In genomic region chr15:64379216-64379960, GRCh38 we compare ENCODE assay signal across 8 cellular contexts. TPM values are rescaled to one million over a fixed set of nuclear protein-coding genes. Genes with fewer than 3 reads are reported as not detected.
DNase-seq lines count a peak whose midpoint lies in the region; ATAC-seq lines count a peak whose summit lies in the region.

No MANE protein-coding gene starts in this region.

- peak overlapping the region; percentile 59 for H3K27ac Mint-ChIP-seq in activated CD8-positive, alpha-beta memory T cell treated with anti-CD3 and anti-CD28 coated beads, Interleukin-2, amount 10 ng/mL, durations not matched to agents 7 days and 5 days
- no peak overlapping the region for H3K27ac Mint-ChIP-seq in central memory CD8-positive, alpha-beta T cell (ENCODE audit: low read depth)

- H3K4me1 Mint-ChIP-seq in activated CD8-positive, alpha-beta memory T cell treated with anti-CD3 and anti-CD28 coated beads, Interleukin-2, amount 10 ng/mL, durations not matched to agents 7 days and 5 days: peaks cover 30% of the 10 kb centered on the region
- peaks cover 20% of the 10 kb centered on the region for H3K4me1 Mint-ChIP-seq in central memory CD8-positive, alpha-beta T cell

- peak overlapping the region; percentile 90 for H3K4me3 Mint-ChIP-seq in activated CD8-positive, alpha-beta memory T cell treated with anti-CD3 and anti-CD28 coated beads, Interleukin-2, amount 10 ng/mL, durations not matched to agents 7 days and 5 days
- peak overlapping the region; percentile 83 for H3K4me3 Mint-ChIP-seq in central memory CD8-positive, alpha-beta T cell

- H3K27me3 Mint-ChIP-seq in activated CD8-positive, alpha-beta memory T cell treated with anti-CD3 and anti-CD28 coated beads, Interleukin-2, amount 10 ng/mL, durations not matched to agents 7 days and 5 days: no peaks in the 10 kb centered on the region
- H3K27me3 Mint-ChIP-seq in central memory CD8-positive, alpha-beta T cell: no peaks in the 10 kb centered on the region

- no peak for ATAC-seq in activated CD8-positive, alpha-beta memory T cell treated with anti-CD3 and anti-CD28 coated beads, Interleukin-2, amount 10 ng/mL, durations not matched to agents 7 days and 5 days
- ATAC-seq in central memory CD8-positive, alpha-beta T cell (replicated peaks; ENCODE audit: extremely low read depth, poor library complexity, severe bottlenecking): no peak

- H3K9me3 Mint-ChIP-seq in activated CD8-positive, alpha-beta memory T cell treated with anti-CD3 and anti-CD28 coated beads, Interleukin-2, amount 10 ng/mL, durations not matched to agents 7 days and 5 days (ENCODE audit: low read depth): no peaks in the 10 kb centered on the region
- no peaks in the 10 kb centered on the region for H3K9me3 Mint-ChIP-seq in central memory CD8-positive, alpha-beta T cell

- no peak for DNase-seq in activated CD8-positive, alpha-beta memory T cell treated with anti-CD3 and anti-CD28 coated beads, Interleukin-2, amount 10 ng/mL, durations not matched to agents 7 days and 5 days
- no peak for DNase-seq in activated CD8-positive, alpha-beta memory T cell treated with anti-CD3 and anti-CD28 coated beads, Interleukin-2, amount 50 U/mL, for 4 hours
- DNase-seq in NCI-H69 (lab: John Stamatoyannopoulos, UW): peak; percentile 71
- no peak for DNase-seq in central memory CD8-positive, alpha-beta T cell (ENCODE audit: low spot score in 2 of 2)
- DNase-seq in skeletal muscle cell (ENCODE audit: low read depth): no peak
- no peak for DNase-seq in KG1 (lab: John Stamatoyannopoulos, UW)
- DNase-seq in OCI-M2 (lab: John Stamatoyannopoulos, UW; ENCODE audit: unreplicated experiment): no peak
- DNase-seq in GOT3 (lab: John Stamatoyannopoulos, UW): no peak

- H3K36me3 Mint-ChIP-seq in activated CD8-positive, alpha-beta memory T cell treated with anti-CD3 and anti-CD28 coated beads, Interleukin-2, amount 10 ng/mL, durations not matched to agents 7 days and 5 days: peaks cover 32% of the 10 kb centered on the region
- peaks cover 8% of the 10 kb centered on the region for H3K36me3 Mint-ChIP-seq in central memory CD8-positive, alpha-beta T cell (ENCODE audit: insufficient read depth)

- peak overlapping the region; percentile 5 for H3K4me3 ChIP-seq in skeletal muscle cell (ENCODE audit: low read depth, low read length)

- CTCF ChIA-PET in activated CD8-positive, alpha-beta memory T cell treated with anti-CD3 and anti-CD28 coated beads, Interleukin-2, amount 10 ng/mL, durations not matched to agents 7 days and 5 days (lab: Charles Lee): interaction anchor here (0.9 to 1.2 kb wide), 2 partner anchors 10 to 19 kb away, joined by 3 read pairs; no protein-coding TSS in a partner anchor

RNA-seq across cellular contexts. Expression of gene PCLAF, which starts 1.9 kb away (rescaled TPM):
- 100 to 1,000 TPM; 138 to 139 TPM for total RNA-seq in activated CD8-positive, alpha-beta memory T cell treated with anti-CD3 and anti-CD28 coated beads, Interleukin-2, amount 10 ng/mL, durations not matched to agents 7 days and 5 days

RNA-seq across cellular contexts. Expression of gene TRIP4, which starts 8.2 kb away (rescaled TPM):
- total RNA-seq in activated CD8-positive, alpha-beta memory T cell treated with anti-CD3 and anti-CD28 coated beads, Interleukin-2, amount 10 ng/mL, durations not matched to agents 7 days and 5 days: 10 to 100 TPM; 19.5 to 19.8 TPM

RNA-seq across cellular contexts. Expression of gene CSNK1G1, which starts 23.4 kb away (rescaled TPM):
- total RNA-seq in activated CD8-positive, alpha-beta memory T cell treated with anti-CD3 and anti-CD28 coated beads, Interleukin-2, amount 10 ng/mL, durations not matched to agents 7 days and 5 days: 10 to 100 TPM; 26.9 to 30.5 TPM
